In the genomic region with DNA sequence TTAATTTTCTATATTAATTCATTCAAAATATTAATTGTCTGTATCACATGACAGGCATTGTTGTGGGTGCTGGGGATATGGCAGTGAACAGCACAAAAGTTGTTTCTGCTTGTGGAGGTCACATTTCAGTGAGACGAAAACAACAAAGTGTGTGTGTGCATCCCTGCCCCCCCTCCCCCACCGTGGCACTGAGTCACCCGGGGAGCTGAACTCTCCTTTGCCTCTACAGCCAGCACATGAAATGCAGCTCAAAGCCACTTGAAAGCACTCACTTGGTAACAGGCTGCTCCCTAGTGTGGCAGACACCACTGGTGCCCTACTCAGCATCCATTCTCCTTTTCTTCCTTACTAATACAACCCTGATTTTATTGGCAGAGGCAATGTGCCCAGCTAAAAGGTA, we compare ENCODE assay signal across 10 cellular contexts. TPM values are rescaled to one million over a fixed set of nuclear protein-coding genes. Genes with fewer than 3 reads are reported as not detected.
A peak's percentile ranks its signal among the peaks of the same experiment; 100 is the strongest.
DNase-seq lines count a peak whose midpoint lies in the region; ATAC-seq and TF ChIP-seq lines count a peak whose summit lies in the region.
"Had no signal": no experiment of that assay in that cellular context is flagged by ENCODE, and none has a peak within 500 bp of the region (broad histone marks: within the 10 kb centered on the region; RNA-seq: fewer than 3 reads in every experiment).

No MANE protein-coding gene starts in this region.

- H3K4me3 Mint-ChIP-seq in GM23338: no peak overlapping the region
- H3K4me3 Mint-ChIP-seq: T-helper 1 cell treated with Interleukin-12 subunit alpha and Interleukin-12 subunit beta and Interleukin-4 antibody, amounts not matched to agents 30 μg/mL and 1 μg/mL, for 36 hours had no signal

- H3K4me1 Mint-ChIP-seq in GM23338: peaks cover 11% of the 10 kb centered on the region

- H3K36me3 Mint-ChIP-seq in GM23338 (ENCODE audit: low read depth): no peaks in the 10 kb centered on the region

- 9 to 24% (median 24%) methylated on average over 3 of the region's 3 CpGs for WGBS in psoas muscle, 3 donors

- no peaks in the 10 kb centered on the region for H3K79me2 ChIP-seq in GM23338 (replicated peaks; ENCODE audit: insufficient read depth)

- ATAC-seq in GM23338 (peak; percentile 70), psoas muscle (no peak), GM21737 (IDR thresholded peaks at IDR 0.05; ENCODE audit: unreplicated experiment) (no peak), HG03159 (IDR thresholded peaks at IDR 0.05; ENCODE audit: unreplicated experiment) (no peak)

- H3K9me3 ChIP-seq in psoas muscle: no peaks in the 10 kb centered on the region

- no peaks in the 10 kb centered on the region for H3K36me3 ChIP-seq in GM23338 (ENCODE audit: insufficient read depth)
- H3K36me3 ChIP-seq in psoas muscle (ENCODE audit: insufficient read depth in 1 of 2, low read depth in 1 of 2): no peaks in the 10 kb centered on the region

- H3K4me3 ChIP-seq in GM23338 (no peak overlapping the region), psoas muscle (no peak overlapping the region)

- intact Hi-C loops in psoas muscle (cut with DNase I): no loop called here

- in situ Hi-C loops in SK-MEL-5 (cut with HindIII; ENCODE audit: low pct_unique_long_range_greater_than_20kb, low sequenced_read_pairs): no loop called here

- H3K27me3 Mint-ChIP-seq in GM23338 (ENCODE audit: insufficient read depth, low read depth, poor library complexity): peaks cover 9% of the 10 kb centered on the region

- no peak overlapping the region for H3K4me2 ChIP-seq in GM23338

- TF ChIP-seq CTCF in GM23338 (conservative IDR thresholded peaks at IDR 0.05; ENCODE audit: low read depth in 2 of 2) (no peak), psoas muscle (IDR thresholded peaks at IDR 0.05) (no peak)

- no peak for DNase-seq in GM23338 (ENCODE audit: low spot score)
- peak; percentile 22 for DNase-seq in SK-MEL-5 (ENCODE audit: low read depth, low spot score)
- DNase-seq in stimulated activated CD4-positive, alpha-beta T cell treated with anti-CD3 and anti-CD28 coated beads, Interleukin-4, amount 100 ng/mL, for 24 hours: peak; percentile 46
- no peak for DNase-seq in psoas muscle
- no peak for DNase-seq in NCI-H82 treated with DMSO at 0.1 percent for 48 hours (lab: John Stamatoyannopoulos, UW; ENCODE audit: unreplicated experiment)
- DNase-seq: cerebellar nuclear complex had no signal

- H3K4me1 ChIP-seq in GM23338 (ENCODE audit: insufficient read depth) (no peaks in the 10 kb centered on the region), psoas muscle (no peaks in the 10 kb centered on the region)

- no peaks in the 10 kb centered on the region for H3K27me3 ChIP-seq in GM23338 (ENCODE audit: insufficient read depth)
- H3K27me3 ChIP-seq in psoas muscle (ENCODE audit: insufficient read depth in 3 of 3, low read length in 2 of 3): peaks cover 0 to 28% (median 4%) of the 10 kb centered on the region in 3 donors

- H4K20me1 ChIP-seq in GM23338 (replicated peaks; ENCODE audit: insufficient read depth): no peaks in the 10 kb centered on the region

- no peak overlapping the region for H3K27ac Mint-ChIP-seq in GM23338
- H3K27ac Mint-ChIP-seq: T-helper 1 cell treated with Interleukin-12 subunit alpha and Interleukin-12 subunit beta and Interleukin-4 antibody, amounts not matched to agents 30 μg/mL and 1 μg/mL, for 36 hours had no signal

- peaks cover 6% of the 10 kb centered on the region; the same call in 1 of the 2 replicates for H3F3A ChIP-seq in GM23338 (replicated peaks; ENCODE audit: low read depth)

- H2AFZ ChIP-seq in GM23338: peak overlapping the region; percentile 94; the same call in 1 of the 2 replicates

- H3K9me3 Mint-ChIP-seq in GM23338: no peaks in the 10 kb centered on the region
- H3K9me3 Mint-ChIP-seq: T-helper 1 cell treated with Interleukin-12 subunit alpha and Interleukin-12 subunit beta and Interleukin-4 antibody, amounts not matched to agents 30 μg/mL and 1 μg/mL, for 36 hours had no signal

- H3K27ac ChIP-seq in GM23338 (ENCODE audit: low read depth) (no peak overlapping the region), angular gyrus (ENCODE audit: low read depth, low read length) (peak overlapping the region; percentile 26), psoas muscle (no peak overlapping the region)

- H3K9me2 ChIP-seq in GM23338 (ENCODE audit: insufficient read depth): no peaks in the 10 kb centered on the region

TF ChIP-seq in GM23338, 12 proteins besides CTCF, POLR2A, EP300 and RAD21:
- TF ChIP-seq EZH2 (IDR thresholded peaks at IDR 0.05; ENCODE audit: low read depth, unreplicated experiment): no peak

RNA-seq across cellular contexts. Expression of gene SCAMP5, which starts 16.9 kb away (rescaled TPM):
- 31.0 and 43.3 TPM in 2 replicates for total RNA-seq in GM23338 (2014; rRNA removed; shearing (Covaris generic))
- polyA plus RNA-seq in GM23338 (2016; fragmentation: Nextera tagmentation; extraction: Ambion mirVana) (12.8 and 12.9 TPM in 2 replicates), psoas muscle (1 to 10 TPM in 1 of 3 donors, under 1 TPM in 2; 0.03 to 2.1 (median 0.16) TPM)
- total RNA-seq in SK-MEL-5 (2014; rRNA removed; shearing (Covaris generic)): 3.4 and 5.4 TPM in 2 replicates
- 8.3 and 18.2 TPM in 2 replicates for polyA plus RNA-seq in SK-MEL-5 (2015; cell fraction: cytosol; rRNA removed)
- polyA plus RNA-seq in SK-MEL-5 (2015; cell fraction: nucleus; rRNA removed): 5.2 and 16.9 TPM in 2 replicates
- 1 to 10 TPM in 1 of 4 donors, under 1 TPM in 2, not detected in 1; 0.23 to 6.3 (median 0.97) TPM for total RNA-seq in psoas muscle

RNA-seq across cellular contexts. Expression of gene RPP25, which starts 21.9 kb away (rescaled TPM):
- total RNA-seq in GM23338 (2014; rRNA removed; shearing (Covaris generic)): 15.8 and 18.8 TPM in 2 replicates
- polyA plus RNA-seq in GM23338 (2016; fragmentation: Nextera tagmentation; extraction: Ambion mirVana) (14.6 and 14.8 TPM in 2 replicates), psoas muscle (10 to 100 TPM in 1 of 3 donors, 1 to 10 TPM in 2; 1.7 to 11.6 (median 2.3) TPM)
- 1.4 and 1.9 TPM in 2 replicates for total RNA-seq in SK-MEL-5 (2014; rRNA removed; shearing (Covaris generic))
- 0.94 and 1.3 TPM in 2 replicates for polyA plus RNA-seq in SK-MEL-5 (2015; cell fraction: cytosol; rRNA removed)
- 0.07 TPM in 1 of 2 replicates, not detected in the other for polyA plus RNA-seq in SK-MEL-5 (2015; cell fraction: nucleus; rRNA removed)
- 1 to 10 TPM in 3 of 4 donors, under 1 TPM in 1; 0.64 to 1.9 (median 1.4) TPM for total RNA-seq in psoas muscle

RNA-seq across cellular contexts. Expression of gene COX5A, which starts 40.6 kb away (rescaled TPM):
- total RNA-seq in GM23338 (2014; rRNA removed; shearing (Covaris generic)): 190 and 292 TPM in 2 replicates
- polyA plus RNA-seq in GM23338 (2016; fragmentation: Nextera tagmentation; extraction: Ambion mirVana) (765 and 885 TPM in 2 replicates), psoas muscle (1,000 to 10,000 TPM in 2 of 3 donors, 100 to 1,000 TPM in 1; 974 to 1,651 (median 1,366) TPM)
- total RNA-seq in SK-MEL-5 (2014; rRNA removed; shearing (Covaris generic)): 124 and 133 TPM in 2 replicates
- polyA plus RNA-seq in SK-MEL-5 (2015; cell fraction: cytosol; rRNA removed): 314 and 318 TPM in 2 replicates
- polyA plus RNA-seq in SK-MEL-5 (2015; cell fraction: nucleus; rRNA removed): 50.5 and 110 TPM in 2 replicates
- total RNA-seq in psoas muscle: 100 to 1,000 TPM; 635 to 910 (median 767) TPM

RNA-seq across cellular contexts. Expression of gene PPCDC, which starts 44.9 kb away (rescaled TPM):
- 40.2 and 42.8 TPM in 2 replicates for total RNA-seq in GM23338 (2014; rRNA removed; shearing (Covaris generic))
- 17.8 and 22.1 TPM in 2 replicates for polyA plus RNA-seq in GM23338 (2016; fragmentation: Nextera tagmentation; extraction: Ambion mirVana)
- total RNA-seq in SK-MEL-5 (2014; rRNA removed; shearing (Covaris generic)): 12.0 and 12.1 TPM in 2 replicates
- polyA plus RNA-seq in SK-MEL-5 (2015; cell fraction: cytosol; rRNA removed): 32.5 and 37.6 TPM in 2 replicates
- polyA plus RNA-seq in SK-MEL-5 (2015; cell fraction: nucleus; rRNA removed): 26.4 and 53.6 TPM in 2 replicates
- 10 to 100 TPM in 1 of 4 donors, 1 to 10 TPM in 3; 2.4 to 11.7 (median 4.9) TPM for total RNA-seq in psoas muscle
- 10 to 100 TPM; 13.9 to 26.1 (median 24.3) TPM for polyA plus RNA-seq in psoas muscle

Comparison
In these comparisons a context has a peak if more than half of its experiments do, and no peak if none do; other contexts are left out.
1. DNase-seq: peak in SK-MEL-5 (single experiment) and stimulated activated CD4-positive, alpha-beta T cell treated with anti-CD3 and anti-CD28 coated beads, Interleukin-4, amount 100 ng/mL, for 24 hours (single experiment); none in GM23338 (single experiment), psoas muscle (0 of 2) and NCI-H82 treated with DMSO at 0.1 percent for 48 hours (single experiment).